Comparison of ENCODE assay signal across 11 cellular contexts in the genomic region with DNA sequence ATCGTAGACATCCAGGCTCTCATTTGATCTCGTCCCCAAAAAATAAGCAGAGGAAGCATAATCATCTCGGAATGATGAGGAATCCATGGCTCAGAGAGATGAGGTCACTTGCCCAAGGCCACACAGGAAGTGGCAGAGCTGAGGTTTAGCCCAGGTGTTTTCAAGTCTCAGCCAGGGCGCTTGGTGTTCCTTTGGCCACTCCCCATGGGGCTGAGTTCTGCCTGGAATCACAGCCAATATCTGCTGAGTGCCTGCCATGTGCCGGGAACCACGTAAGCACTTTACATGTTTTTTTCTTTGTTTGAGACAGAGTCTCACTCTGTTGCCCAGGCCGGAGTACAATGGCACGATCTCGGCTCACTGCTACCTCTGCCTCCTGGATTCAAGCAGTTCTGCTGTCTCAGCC. TPM values are rescaled to one million over a fixed set of nuclear protein-coding genes. Genes with fewer than 3 reads are reported as not detected.
DNase-seq lines count a peak whose midpoint lies in the region; ATAC-seq, FAIRE-seq and TF ChIP-seq lines count a peak whose summit lies in the region.
"Had no signal": no experiment of that assay in that cellular context is flagged by ENCODE, and none has a peak within 500 bp of the region (broad histone marks: within the 10 kb centered on the region; RNA-seq: fewer than 3 reads in every experiment).

No MANE protein-coding gene starts in this region.

- H3K4me1 ChIP-seq in HEK293 (ENCODE audit: control insufficient read depth, insufficient read depth, low read length) (0 out of 2 replicates have a peak, but pooled peaks cover 2% of the 10 kb centered on the region), esophagus squamous epithelium (peaks cover 7 to 38% (median 23%) of the 10 kb centered on the region in 3 donors), small intestine (ENCODE audit: control insufficient read depth in 2 of 2, insufficient read depth in 1 of 2, low read depth in 1 of 2, low read length in 1 of 2) (peaks cover 0 to 5% of the 10 kb centered on the region in 2 donors)

- H3K36me3 ChIP-seq in HEK293 (ENCODE audit: control insufficient read depth in 2 of 2, insufficient read depth in 1 of 2, low read length in 2 of 2): no peaks in the 10 kb centered on the region
- H3K36me3 ChIP-seq in esophagus squamous epithelium: no peaks in the 10 kb centered on the region
- H3K36me3 ChIP-seq in small intestine (ENCODE audit: control insufficient read depth in 2 of 2, insufficient read depth in 2 of 2, low read length in 2 of 2): no peaks in the 10 kb centered on the region

- DNase-seq in RPMI7951 (ENCODE audit: low read depth): peak; percentile 96
- no peak for DNase-seq in esophagus squamous epithelium (lab: John Stamatoyannopoulos, UW)
- peak; percentile 93 for DNase-seq in small intestine
- DNase-seq in NAMALWA (ENCODE audit: low spot score): no peak
- DNase-seq in T-helper 9 cell: no peak
- DNase-seq: activated naive CD8-positive, alpha-beta T cell treated with anti-CD3 and anti-CD28 coated beads, Interleukin-2, amount 10 ng/mL, durations not matched to agents 7 days and 5 days; stimulated activated CD4-positive, alpha-beta T cell treated with anti-CD3 and anti-CD28 coated beads, Interleukin-15, amount 100 ng/mL, for 24 hours had no signal

- POLR2A ChIA-PET in HEK293 (lab: Yijun Ruan, JAX): interaction anchor here (1.0 kb wide), 1 partner anchor 65 kb away, joined by 3 read pairs; the partner anchor contains the start of gene TXN2

- H3K9me3 ChIP-seq in HEK293 (ENCODE audit: control insufficient read depth, insufficient read depth, low read depth, low read length) (no peaks in the 10 kb centered on the region), esophagus squamous epithelium (no peaks in the 10 kb centered on the region), small intestine (ENCODE audit: control insufficient read depth, low read depth) (no peaks in the 10 kb centered on the region)

- CTCF ChIA-PET in HEK293 (lab: Yijun Ruan, JAX): interaction anchor here (0.9 kb wide), 1 partner anchor 39 kb away, joined by 4 read pairs; no protein-coding TSS in a partner anchor

- intact Hi-C loops in esophagus squamous epithelium (cut with DNase I): no loop called here

- H3K27me3 ChIP-seq in esophagus squamous epithelium (no peaks in the 10 kb centered on the region), small intestine (ENCODE audit: control insufficient read depth in 2 of 2, insufficient read depth in 2 of 2, low read length in 2 of 2) (no peaks in the 10 kb centered on the region)

- no peak overlapping the region for H3K4me3 ChIP-seq in HEK293 (ENCODE audit: low read depth, low read length)
- H3K4me3 ChIP-seq in esophagus squamous epithelium: no peak overlapping the region
- no peak overlapping the region for H3K4me3 ChIP-seq in small intestine (ENCODE audit: low read depth in 1 of 2, low read length in 2 of 2)

- 22 to 33% methylated on average over 8 to 9 of the region's 9 CpGs for WGBS in esophagus squamous epithelium, 2 donors
- WGBS in small intestine, 3 donors: 21 to 47% (median 32%) methylated on average over 9 of the region's 9 CpGs

- TF ChIP-seq CTCF in HEK293 (tag by site-specific recombination; IDR thresholded peaks at IDR 0.05): no peak
- TF ChIP-seq CTCF in esophagus squamous epithelium (IDR thresholded peaks at IDR 0.05): no peak

- no peak for TF ChIP-seq POLR2A in esophagus squamous epithelium (IDR thresholded peaks at IDR 0.05)

- H3K27ac ChIP-seq in HEK293 (ENCODE audit: extremely low read depth, low read depth, low read length) (no peak overlapping the region), esophagus squamous epithelium (peak overlapping the region; percentile 67 to 80 (median 75)), small intestine (ENCODE audit: low read depth in 1 of 2, low read length in 1 of 2) (peak overlapping the region; percentile 60 to 69)

- FAIRE-seq in small intestine (lab: Jason Lieb, UNC): no peak
- FAIRE-seq: G401.6 had no signal

- no peak for ATAC-seq in HG03378 (IDR thresholded peaks at IDR 0.05; ENCODE audit: unreplicated experiment)
- ATAC-seq in HG03342 (IDR thresholded peaks at IDR 0.05; ENCODE audit: unreplicated experiment): no peak

TF ChIP-seq in HEK293, 187 proteins besides CTCF, POLR2A, EP300 and RAD21:
- TF ChIP-seq ZNF121 (tag by site-specific recombination; IDR thresholded peaks at IDR 0.05) (0 out of 2 replicates have a peak, but pooled peaks have one; percentile 25), ZNF521 (tag by site-specific recombination; IDR thresholded peaks at IDR 0.05) (no peak), ZNF416 (tag by site-specific recombination; IDR thresholded peaks at IDR 0.05) (no peak), ZNF292 (tag by site-specific recombination; IDR thresholded peaks at IDR 0.05; ENCODE audit: borderline replicate concordance, low read depth) (no peak)
TF ChIP-seq in HEK293: peak in this region for 1.

RNA-seq across cellular contexts. Expression of gene MYH9, which starts 29.5 kb away (rescaled TPM):
- total RNA-seq in RPMI7951 (2014; rRNA removed; shearing (Covaris generic)): 260 and 282 TPM in 2 replicates
- 100 to 1,000 TPM; 216 to 339 (median 246) TPM for total RNA-seq in esophagus squamous epithelium
- polyA plus RNA-seq in small intestine: 100 to 1,000 TPM in 2 of 3 donors, 10 to 100 TPM in 1; 95.4 to 156 (median 130) TPM

Comparison
In these comparisons a context has a peak if more than half of its experiments do, and no peak if none do; other contexts are left out.
1. DNase-seq: peak in RPMI7951 (single experiment) and small intestine (single experiment); none in esophagus squamous epithelium (single experiment), NAMALWA (single experiment) and T-helper 9 cell (single experiment).